In genomic region chr12:52347016-52347415, GRCh38 we compare ENCODE assay signal across 16 cellular contexts. TPM values are rescaled to one million over a fixed set of nuclear protein-coding genes. Genes with fewer than 3 reads are reported as not detected.
"Had no signal": no experiment of that assay in that cellular context is flagged by ENCODE, and none has a peak within 500 bp of the region (broad histone marks: within the 10 kb centered on the region; RNA-seq: fewer than 3 reads in every experiment).

No MANE protein-coding gene starts in this region.

- H3K4me3 ChIP-seq: lower lobe of right lung, pancreas, tibial artery had no signal

- H3K36me3 ChIP-seq: lower lobe of right lung, pancreas, tibial artery had no signal

- H3K27ac ChIP-seq: epithelial cell of prostate, lower lobe of right lung had no signal

- DNase-seq: activated CD4-positive, alpha-beta T cell treated with anti-CD3 and anti-CD28 coated beads for 1 hour; activated CD4-positive, alpha-beta T cell treated with anti-CD3 and anti-CD28 coated beads, Interleukin-2, amount 50 U/mL, for 48 hours; activated CD8-positive, alpha-beta memory T cell treated with anti-CD3 and anti-CD28 coated beads, Interleukin-2, amount 10 ng/mL, durations not matched to agents 7 days and 5 days; activated naive CD8-positive, alpha-beta T cell treated with anti-CD3 and anti-CD28 coated beads, Interleukin-2, amount 50 U/mL, for 24 hours; activated T-cell treated with anti-CD3 and anti-CD28 coated beads, Interleukin-2, amount 50 U/mL, for 4 hours; effector memory CD4-positive, alpha-beta T cell; lower lobe of right lung; SIG-M5 had no signal

- H3K27me3 ChIP-seq: pancreas, tibial artery had no signal

- ATAC-seq: activated CD8-positive, alpha-beta memory T cell treated with anti-CD3 and anti-CD28 coated beads, Interleukin-2, amount 10 ng/mL, durations not matched to agents 7 days and 5 days; activated naive CD8-positive, alpha-beta T cell treated with anti-CD3 and anti-CD28 coated beads, Interleukin-2, amount 50 U/mL, for 24 hours; activated T-cell treated with anti-CD3 and anti-CD28 coated beads, Interleukin-2, amount 50 U/mL, for 4 hours; naive thymus-derived CD8-positive, alpha-beta T cell had no signal

- FAIRE-seq: astrocyte, pancreas had no signal

- H3K9me3 ChIP-seq: pancreas had no signal

RNA-seq across cellular contexts. Expression of gene KRT85, which starts 20.3 kb away (rescaled TPM):
- total RNA-seq: activated CD8-positive, alpha-beta memory T cell treated with anti-CD3 and anti-CD28 coated beads, Interleukin-2, amount 10 ng/mL, durations not matched to agents 7 days and 5 days; activated T-cell treated with anti-CD3 and anti-CD28 coated beads, Interleukin-2, amount 50 U/mL, for 4 hours; astrocyte; cardiac septum; lower lobe of right lung; naive thymus-derived CD8-positive, alpha-beta T cell; pancreas; renal cortical epithelial cell had no signal
- polyA plus RNA-seq: naive thymus-derived CD8-positive, alpha-beta T cell; pancreas had no signal

RNA-seq across cellular contexts. Expression of gene KRT83, which starts 25.8 kb away (rescaled TPM):
- total RNA-seq: activated CD8-positive, alpha-beta memory T cell treated with anti-CD3 and anti-CD28 coated beads, Interleukin-2, amount 10 ng/mL, durations not matched to agents 7 days and 5 days; activated T-cell treated with anti-CD3 and anti-CD28 coated beads, Interleukin-2, amount 50 U/mL, for 4 hours; astrocyte; cardiac septum; lower lobe of right lung; naive thymus-derived CD8-positive, alpha-beta T cell; pancreas; renal cortical epithelial cell; skeletal muscle tissue had no signal
- polyA plus RNA-seq: naive thymus-derived CD8-positive, alpha-beta T cell; pancreas had no signal

RNA-seq across cellular contexts. Expression of gene KRT84, which starts 38.4 kb away (rescaled TPM):
- total RNA-seq: activated CD8-positive, alpha-beta memory T cell treated with anti-CD3 and anti-CD28 coated beads, Interleukin-2, amount 10 ng/mL, durations not matched to agents 7 days and 5 days; activated T-cell treated with anti-CD3 and anti-CD28 coated beads, Interleukin-2, amount 50 U/mL, for 4 hours; astrocyte; cardiac septum; lower lobe of right lung; naive thymus-derived CD8-positive, alpha-beta T cell; pancreas; renal cortical epithelial cell; skeletal muscle tissue had no signal
- polyA plus RNA-seq: naive thymus-derived CD8-positive, alpha-beta T cell; pancreas had no signal

RNA-seq across cellular contexts. Expression of gene KRT81, which starts 55.7 kb away (rescaled TPM):
- total RNA-seq: cardiac septum; lower lobe of right lung; naive thymus-derived CD8-positive, alpha-beta T cell; renal cortical epithelial cell; skeletal muscle tissue had no signal
- polyA plus RNA-seq: naive thymus-derived CD8-positive, alpha-beta T cell had no signal

RNA-seq across cellular contexts. Expression of gene KRT82, which starts 59.1 kb away (rescaled TPM):
- total RNA-seq: activated CD8-positive, alpha-beta memory T cell treated with anti-CD3 and anti-CD28 coated beads, Interleukin-2, amount 10 ng/mL, durations not matched to agents 7 days and 5 days; activated T-cell treated with anti-CD3 and anti-CD28 coated beads, Interleukin-2, amount 50 U/mL, for 4 hours; astrocyte; cardiac septum; lower lobe of right lung; naive thymus-derived CD8-positive, alpha-beta T cell; pancreas; renal cortical epithelial cell; skeletal muscle tissue had no signal
- polyA plus RNA-seq: naive thymus-derived CD8-positive, alpha-beta T cell; pancreas had no signal
